In genomic region chr18:77105680-77106079, GRCh38 we compare ENCODE assay signal across 13 cellular contexts. TPM values are rescaled to one million over a fixed set of nuclear protein-coding genes. Genes with fewer than 3 reads are reported as not detected.
DNase-seq lines count a peak whose midpoint lies in the region; ATAC-seq and TF ChIP-seq lines count a peak whose summit lies in the region.
"Had no signal": no experiment of that assay in that cellular context is flagged by ENCODE, and none has a peak within 500 bp of the region (broad histone marks: within the 10 kb centered on the region; RNA-seq: fewer than 3 reads in every experiment).

No MANE protein-coding gene starts in this region.

- no peak for TF ChIP-seq CTCF in uterus (IDR thresholded peaks at IDR 0.05)

- peaks cover 67% of the 10 kb centered on the region for H3K36me3 Mint-ChIP-seq in activated naive CD4-positive, alpha-beta T cell treated with anti-CD3 and anti-CD28 coated beads, Interleukin-2, amount 10 ng/mL, durations not matched to agents 7 days and 5 days
- H3K36me3 Mint-ChIP-seq in activated T-helper 1 cell treated with anti-CD3 and anti-CD28 coated beads, Interleukin-12 subunit alpha, Interleukin-12 subunit beta, Interleukin-2, Interleukin-4 antibody, amounts not matched to agents 30 ng/mL and 10 ng/mL and 1 ng/mL, durations not matched to agents 14 hours and 24 hours and 36 hours (ENCODE audit: low read depth), result peaks cover 40% of the 10 kb centered on the region
- peaks cover 22% of the 10 kb centered on the region for H3K36me3 Mint-ChIP-seq in memory B cell

- H3K27me3 Mint-ChIP-seq in activated naive CD4-positive, alpha-beta T cell treated with anti-CD3 and anti-CD28 coated beads, Interleukin-2, amount 10 ng/mL, durations not matched to agents 7 days and 5 days, result no peaks in the 10 kb centered on the region
- H3K27me3 Mint-ChIP-seq in activated T-helper 1 cell treated with anti-CD3 and anti-CD28 coated beads, Interleukin-12 subunit alpha, Interleukin-12 subunit beta, Interleukin-2, Interleukin-4 antibody, amounts not matched to agents 30 ng/mL and 10 ng/mL and 1 ng/mL, durations not matched to agents 14 hours and 24 hours and 36 hours (ENCODE audit: insufficient read depth), result no peaks in the 10 kb centered on the region
- H3K27me3 Mint-ChIP-seq in memory B cell, result no peaks in the 10 kb centered on the region

- H3K4me3 ChIP-seq in uterus, result no peak overlapping the region

- H3K27ac Mint-ChIP-seq in activated naive CD4-positive, alpha-beta T cell treated with anti-CD3 and anti-CD28 coated beads, Interleukin-2, amount 10 ng/mL, durations not matched to agents 7 days and 5 days, result peak overlapping the region; percentile 90
- peak overlapping the region; percentile 86 for H3K27ac Mint-ChIP-seq in activated T-helper 1 cell treated with anti-CD3 and anti-CD28 coated beads, Interleukin-12 subunit alpha, Interleukin-12 subunit beta, Interleukin-2, Interleukin-4 antibody, amounts not matched to agents 30 ng/mL and 10 ng/mL and 1 ng/mL, durations not matched to agents 14 hours and 24 hours and 36 hours
- peak overlapping the region; percentile 87 for H3K27ac Mint-ChIP-seq in memory B cell

- intact Hi-C loops in activated T-helper 1 cell treated with anti-CD3 and anti-CD28 coated beads, Interleukin-12 subunit alpha, Interleukin-12 subunit beta, Interleukin-2, Interleukin-4 antibody, amounts not matched to agents 30 ng/mL and 10 ng/mL and 1 ng/mL, durations not matched to agents 14 hours and 24 hours and 36 hours (cut with micrococcal nuclease), result loop anchor here (1.0 to 10.0 kb wide), 2 partner anchors 19 to 281 kb away; partner anchors contain the start of gene ZNF236
- intact Hi-C loops in uterus (cut with DNase I; ENCODE audit: low total_unique reads) (no loop called here), sciatic nerve (cut with DNase I) (no loop called here)

- peak overlapping the region; percentile 90 to 97 for H3K27ac ChIP-seq in uterus

- no peak for TF ChIP-seq POLR2A in uterus (IDR thresholded peaks at IDR 0.05)

- H3K4me3 Mint-ChIP-seq in activated naive CD4-positive, alpha-beta T cell treated with anti-CD3 and anti-CD28 coated beads, Interleukin-2, amount 10 ng/mL, durations not matched to agents 7 days and 5 days, result peak overlapping the region; percentile 46
- peak overlapping the region; percentile 53 for H3K4me3 Mint-ChIP-seq in activated T-helper 1 cell treated with anti-CD3 and anti-CD28 coated beads, Interleukin-12 subunit alpha, Interleukin-12 subunit beta, Interleukin-2, Interleukin-4 antibody, amounts not matched to agents 30 ng/mL and 10 ng/mL and 1 ng/mL, durations not matched to agents 14 hours and 24 hours and 36 hours
- peak overlapping the region; percentile 49 for H3K4me3 Mint-ChIP-seq in memory B cell
- H3K4me3 Mint-ChIP-seq: H9 had no signal

- no peak for DNase-seq in activated naive CD4-positive, alpha-beta T cell treated with anti-CD3 and anti-CD28 coated beads, Interleukin-2, amount 10 ng/mL, durations not matched to agents 7 days and 5 days
- DNase-seq in activated naive CD4-positive, alpha-beta T cell treated with Interleukin-2 at 50 U/mL for 16 hours, result no peak
- no peak for DNase-seq in activated T-helper 1 cell treated with anti-CD3 and anti-CD28 coated beads, Interleukin-12 subunit alpha, Interleukin-12 subunit beta, Interleukin-2, Interleukin-4 antibody, amounts not matched to agents 30 ng/mL and 10 ng/mL and 1 ng/mL, durations not matched to agents 14 hours and 24 hours and 36 hours (ENCODE audit: low spot score)
- DNase-seq in memory B cell (ENCODE audit: low spot score in 2 of 2) (no peak), uterus (no peak), NCI-H446 treated with DMSO at 0.1 percent for 48 hours (lab: John Stamatoyannopoulos, UW) (no peak), sciatic nerve (ENCODE audit: low spot score) (no peak)
- DNase-seq: cortex of kidney; EL; H9; NK-92 treated with Interleukin-12 subunit alpha and Interleukin-12 subunit beta, amount 100 ng/mL, for 24 hours; occipital lobe had no signal

- no peaks in the 10 kb centered on the region for H3K27me3 ChIP-seq in uterus

- H3K4me1 ChIP-seq in uterus, result peaks cover 16 to 27% of the 10 kb centered on the region in 2 donors

- peaks cover 98% of the 10 kb centered on the region for H3K4me1 Mint-ChIP-seq in activated naive CD4-positive, alpha-beta T cell treated with anti-CD3 and anti-CD28 coated beads, Interleukin-2, amount 10 ng/mL, durations not matched to agents 7 days and 5 days
- peaks cover 87% of the 10 kb centered on the region for H3K4me1 Mint-ChIP-seq in activated T-helper 1 cell treated with anti-CD3 and anti-CD28 coated beads, Interleukin-12 subunit alpha, Interleukin-12 subunit beta, Interleukin-2, Interleukin-4 antibody, amounts not matched to agents 30 ng/mL and 10 ng/mL and 1 ng/mL, durations not matched to agents 14 hours and 24 hours and 36 hours (ENCODE audit: low read depth)
- peaks cover 60% of the 10 kb centered on the region for H3K4me1 Mint-ChIP-seq in memory B cell

- CTCF ChIA-PET in activated naive CD4-positive, alpha-beta T cell treated with anti-CD3 and anti-CD28 coated beads, Interleukin-2, amount 10 ng/mL, durations not matched to agents 7 days and 5 days (lab: Charles Lee), result interaction anchor here (0.8 to 1.7 kb wide), 7 partner anchors 8 to 105 kb away, joined by 3 to 10 read pairs (median 3); no protein-coding TSS in a partner anchor

- no peaks in the 10 kb centered on the region for H3K36me3 ChIP-seq in uterus

- no peaks in the 10 kb centered on the region for H3K9me3 ChIP-seq in uterus

- peaks cover 4% of the 10 kb centered on the region for H3K9me3 Mint-ChIP-seq in activated naive CD4-positive, alpha-beta T cell treated with anti-CD3 and anti-CD28 coated beads, Interleukin-2, amount 10 ng/mL, durations not matched to agents 7 days and 5 days
- H3K9me3 Mint-ChIP-seq in activated T-helper 1 cell treated with anti-CD3 and anti-CD28 coated beads, Interleukin-12 subunit alpha, Interleukin-12 subunit beta, Interleukin-2, Interleukin-4 antibody, amounts not matched to agents 30 ng/mL and 10 ng/mL and 1 ng/mL, durations not matched to agents 14 hours and 24 hours and 36 hours, result no peaks in the 10 kb centered on the region
- peaks cover 1% of the 10 kb centered on the region for H3K9me3 Mint-ChIP-seq in memory B cell
- H3K9me3 Mint-ChIP-seq: H9 had no signal

- ATAC-seq in memory B cell (ENCODE audit: low read depth), result no peak
- no peak for ATAC-seq in HG03354 (IDR thresholded peaks at IDR 0.05; ENCODE audit: poor library complexity, severe bottlenecking, unreplicated experiment)
- no peak for ATAC-seq in sciatic nerve

RNA-seq across cellular contexts. Expression of gene MBP, which starts 26.9 kb away (rescaled TPM):
- total RNA-seq in activated T-helper 1 cell treated with anti-CD3 and anti-CD28 coated beads, Interleukin-12 subunit alpha, Interleukin-12 subunit beta, Interleukin-2, Interleukin-4 antibody, amounts not matched to agents 30 ng/mL and 10 ng/mL and 1 ng/mL, durations not matched to agents 14 hours and 24 hours and 36 hours, result 57.3 and 63.6 TPM in 2 replicates
- total RNA-seq in uterus, result 10 to 100 TPM; 12.1 to 52.2 (median 19.8) TPM
- total RNA-seq in sciatic nerve, result 2,463 TPM

Comparison
In these comparisons a context has a peak if more than half of its experiments do, and no peak if none do; other contexts are left out.
1. RNA of gene MBP, which starts 26.9 kb away (total RNA-seq): 2,463 TPM in sciatic nerve (single experiment); 57.3 to 63.6 TPM in activated T-helper 1 cell treated with anti-CD3 and anti-CD28 coated beads, Interleukin-12 subunit alpha, Interleukin-12 subunit beta, Interleukin-2, Interleukin-4 antibody, amounts not matched to agents 30 ng/mL and 10 ng/mL and 1 ng/mL, durations not matched to agents 14 hours and 24 hours and 36 hours and 12.1 to 52.2 TPM in uterus; every median in the first group is over 10 times any median in the second.
2. Peak in every context shown above with its lines, with median percentiles within 50 percentile points of each other: H3K27ac Mint-ChIP-seq and H3K4me3 Mint-ChIP-seq.